In genomic region chr3:133663569-133664313, GRCh38 we compare ENCODE assay signal across 8 cellular contexts. TPM values are rescaled to one million over a fixed set of nuclear protein-coding genes. Genes with fewer than 3 reads are reported as not detected.
DNase-seq lines count a peak whose midpoint lies in the region; ATAC-seq and TF ChIP-seq lines count a peak whose summit lies in the region.

No MANE protein-coding gene starts in this region.

- no peaks in the 10 kb centered on the region for H3K27me3 Mint-ChIP-seq in CD4-positive, CD25-positive, alpha-beta regulatory T cell
- H3K27me3 Mint-ChIP-seq in T-helper 2 cell treated with Interferon-gamma antibody and Interleukin-4, amounts not matched to agents 5 μg/mL and 100 μg/mL, for 36 hours (ENCODE audit: low read depth) = no peaks in the 10 kb centered on the region
- H3K27me3 Mint-ChIP-seq in endodermal cell (ENCODE audit: insufficient read depth) = peaks cover 3% of the 10 kb centered on the region
- no peaks in the 10 kb centered on the region for H3K27me3 Mint-ChIP-seq in mesothelial cell of epicardium (ENCODE audit: low read depth)

- peak overlapping the region; percentile 21 for H3K4me3 ChIP-seq in CD4-positive, CD25-positive, alpha-beta regulatory T cell (ENCODE audit: low read depth, low read length)
- no peak overlapping the region for H3K4me3 ChIP-seq in endodermal cell (ENCODE audit: low read length)
- H3K4me3 ChIP-seq in vagina = no peak overlapping the region

- peak overlapping the region; percentile 80 to 88 (median 82) for H3K4me3 Mint-ChIP-seq in CD4-positive, CD25-positive, alpha-beta regulatory T cell
- H3K4me3 Mint-ChIP-seq in T-helper 2 cell treated with Interferon-gamma antibody and Interleukin-4, amounts not matched to agents 5 μg/mL and 100 μg/mL, for 36 hours = peak overlapping the region; percentile 67
- H3K4me3 Mint-ChIP-seq in endodermal cell = no peak overlapping the region
- H3K4me3 Mint-ChIP-seq in mesothelial cell of epicardium = peak overlapping the region; percentile 31

- H3K36me3 Mint-ChIP-seq in CD4-positive, CD25-positive, alpha-beta regulatory T cell = peaks cover 7% of the 10 kb centered on the region
- H3K36me3 Mint-ChIP-seq in T-helper 2 cell treated with Interferon-gamma antibody and Interleukin-4, amounts not matched to agents 5 μg/mL and 100 μg/mL, for 36 hours (ENCODE audit: low read depth) = peaks cover 19% of the 10 kb centered on the region
- H3K36me3 Mint-ChIP-seq in endodermal cell (ENCODE audit: low read depth) (peaks cover 8% of the 10 kb centered on the region), mesothelial cell of epicardium (peaks cover 4% of the 10 kb centered on the region)

- peaks cover 23 to 49% (median 38%) of the 10 kb centered on the region in 4 donors for H3K4me1 Mint-ChIP-seq in CD4-positive, CD25-positive, alpha-beta regulatory T cell
- peaks cover 28% of the 10 kb centered on the region for H3K4me1 Mint-ChIP-seq in T-helper 2 cell treated with Interferon-gamma antibody and Interleukin-4, amounts not matched to agents 5 μg/mL and 100 μg/mL, for 36 hours (ENCODE audit: low read depth)
- H3K4me1 Mint-ChIP-seq in endodermal cell (peaks cover 22% of the 10 kb centered on the region), mesothelial cell of epicardium (peaks cover 35% of the 10 kb centered on the region)

- no peaks in the 10 kb centered on the region for H3K9me3 Mint-ChIP-seq in CD4-positive, CD25-positive, alpha-beta regulatory T cell
- H3K9me3 Mint-ChIP-seq in T-helper 2 cell treated with Interferon-gamma antibody and Interleukin-4, amounts not matched to agents 5 μg/mL and 100 μg/mL, for 36 hours = no peaks in the 10 kb centered on the region
- H3K9me3 Mint-ChIP-seq in endodermal cell = no peaks in the 10 kb centered on the region
- H3K9me3 Mint-ChIP-seq in mesothelial cell of epicardium = no peaks in the 10 kb centered on the region

- peak overlapping the region; percentile 86 for H3K27ac ChIP-seq in CD4-positive, CD25-positive, alpha-beta regulatory T cell (ENCODE audit: insufficient read depth, low read length, poor library complexity, severe bottlenecking)
- H3K27ac ChIP-seq in endodermal cell (ENCODE audit: low read depth, low read length) (no peak overlapping the region), vagina (no peak overlapping the region)

- peaks cover 3% of the 10 kb centered on the region for H3K36me3 ChIP-seq in CD4-positive, CD25-positive, alpha-beta regulatory T cell (ENCODE audit: control insufficient read depth, insufficient read depth, low read length)
- H3K36me3 ChIP-seq in endodermal cell (ENCODE audit: control insufficient read depth, insufficient read depth, low read length) = peaks cover 5% of the 10 kb centered on the region
- H3K36me3 ChIP-seq in vagina = peaks cover 0 to 1% of the 10 kb centered on the region in 2 donors

- 54 to 61% methylated on average over 6 to 7 of the region's 7 CpGs for WGBS in endodermal cell (ENCODE audit: insufficient coverage in 1 of 2, insufficient read length in 1 of 2), 2 experiments

- H3K9me3 ChIP-seq in CD4-positive, CD25-positive, alpha-beta regulatory T cell (ENCODE audit: control insufficient read depth in 2 of 2, low read length in 2 of 2) = no peaks in the 10 kb centered on the region
- H3K9me3 ChIP-seq in endodermal cell (ENCODE audit: control insufficient read depth, low read length) (no peaks in the 10 kb centered on the region), vagina (no peaks in the 10 kb centered on the region)

- no peak overlapping the region for H3K9ac ChIP-seq in endodermal cell (ENCODE audit: extremely low read depth, low read length, poor library complexity, severe bottlenecking)

- intact Hi-C loops in vagina (cut with DNase I) = no loop called here

- TF ChIP-seq POLR2A in vagina (IDR thresholded peaks at IDR 0.05) = no peak

- DNase-seq in CD4-positive, CD25-positive, alpha-beta regulatory T cell = peak; percentile 10 to 77 (median 58)
- DNase-seq in NCI-H2081 treated with DMSO at 0.1 percent for 48 hours (lab: John Stamatoyannopoulos, UW) (peak; percentile 51), endodermal cell (peak; percentile 70), mesothelial cell of epicardium (ENCODE audit: low spot score in 2 of 2, unreplicated experiment in 2 of 2) (no peak), vagina (ENCODE audit: extremely low spot score in 2 of 2) (no peak)
- peak; percentile 19 for DNase-seq in T-helper 2 cell treated with Interferon-gamma antibody and Interleukin-4, amounts not matched to agents 5 μg/mL and 100 μg/mL, for 36 hours (ENCODE audit: low spot score)

- H3K27me3 ChIP-seq in CD4-positive, CD25-positive, alpha-beta regulatory T cell (ENCODE audit: control insufficient read depth, insufficient read depth, low read length) = no peaks in the 10 kb centered on the region
- H3K27me3 ChIP-seq in endodermal cell (ENCODE audit: control insufficient read depth, insufficient read depth, low read length, poor library complexity, severe bottlenecking) (no peaks in the 10 kb centered on the region), vagina (no peaks in the 10 kb centered on the region)

- H3K4me1 ChIP-seq in CD4-positive, CD25-positive, alpha-beta regulatory T cell (ENCODE audit: control insufficient read depth, insufficient read depth, low read length, poor library complexity, severe bottlenecking) = peaks cover 31% of the 10 kb centered on the region
- no peaks in the 10 kb centered on the region for H3K4me1 ChIP-seq in endodermal cell (ENCODE audit: control insufficient read depth, insufficient read depth, low read length)
- peaks cover 38% of the 10 kb centered on the region for H3K4me1 ChIP-seq in vagina

- TF ChIP-seq CTCF in endodermal cell (conservative IDR thresholded peaks at IDR 0.05) (peak; percentile 84), mesothelial cell of epicardium (IDR thresholded peaks at IDR 0.05; ENCODE audit: unreplicated experiment) (peak; percentile 56), vagina (IDR thresholded peaks at IDR 0.05) (peak in 1 of 3 experiments; percentile 19)

- H3K27ac Mint-ChIP-seq in CD4-positive, CD25-positive, alpha-beta regulatory T cell = peak overlapping the region; percentile 48 to 97 (median 88)
- H3K27ac Mint-ChIP-seq in T-helper 2 cell treated with Interferon-gamma antibody and Interleukin-4, amounts not matched to agents 5 μg/mL and 100 μg/mL, for 36 hours = peak overlapping the region; percentile 73
- peak overlapping the region; percentile 52 for H3K27ac Mint-ChIP-seq in endodermal cell
- H3K27ac Mint-ChIP-seq in mesothelial cell of epicardium = peak overlapping the region; percentile 67

- peak; percentile 39 to 45 for ATAC-seq in CD4-positive, CD25-positive, alpha-beta regulatory T cell (ENCODE audit: low read depth in 2 of 2)
- ATAC-seq in GM18508 (IDR thresholded peaks at IDR 0.05; ENCODE audit: insufficient read depth, unreplicated experiment) (peak; percentile 58), HG03025 (IDR thresholded peaks at IDR 0.05; ENCODE audit: low FRiP score, unreplicated experiment) (peak; percentile 59)

RNA-seq across cellular contexts. Expression of gene TOPBP1, which starts 2.0 kb away (rescaled TPM):
- total RNA-seq in CD4-positive, CD25-positive, alpha-beta regulatory T cell = 44.7 TPM
- polyA plus RNA-seq in CD4-positive, CD25-positive, alpha-beta regulatory T cell = 10 to 100 TPM in 2 of 4 donors, 1 to 10 TPM in 2; 7.6 to 11.5 (median 10.1) TPM
- total RNA-seq in endodermal cell (10 to 100 TPM; 49.2 to 52.3 TPM), mesothelial cell of epicardium (35.5 to 40.3 TPM (median 39.3 TPM) in 3 replicates), vagina (28.2 TPM)
- 47.2 TPM for polyA plus RNA-seq in endodermal cell (2013, experiment 1 of 2)
- polyA plus RNA-seq in endodermal cell (2013, experiment 2 of 2) = 42.1 TPM

Comparison
In these comparisons a context has a peak if more than half of its experiments do, and no peak if none do; other contexts are left out.
1. DNase-seq: peak in CD4-positive, CD25-positive, alpha-beta regulatory T cell (3 of 3), NCI-H2081 treated with DMSO at 0.1 percent for 48 hours (single experiment), T-helper 2 cell treated with Interferon-gamma antibody and Interleukin-4, amounts not matched to agents 5 μg/mL and 100 μg/mL, for 36 hours (single experiment) and endodermal cell (single experiment); none in mesothelial cell of epicardium (0 of 2) and vagina (0 of 2).
2. Peak in every context shown above with its lines, with median percentiles within 50 percentile points of each other: ATAC-seq and H3K27ac Mint-ChIP-seq.